ENCODE assay signal across 1 cellular context in genomic region chr17:67246398-67246647, GRCh38.
A peak's percentile ranks its signal among the peaks of the same experiment; 100 is the strongest.
TF ChIP-seq lines count a peak whose summit lies in the region.

No MANE protein-coding gene starts in this region.

TF ChIP-seq in HepG2, 621 proteins besides CTCF, POLR2A, EP300 and RAD21 (continued from another document and continues in another):
- no peak for TF ChIP-seq PRDM15 (CRISPR knock-in tag; IDR thresholded peaks at IDR 0.05)
- TF ChIP-seq PHF21A (CRISPR knock-in tag; IDR thresholded peaks at IDR 0.05) = no peak
- TF ChIP-seq TFE3 (CRISPR knock-in tag; IDR thresholded peaks at IDR 0.05) = no peak
- no peak for TF ChIP-seq ZNF275 (CRISPR knock-in tag; IDR thresholded peaks at IDR 0.05; ENCODE audit: borderline replicate concordance)
- TF ChIP-seq CREB3 (CRISPR knock-in tag; IDR thresholded peaks at IDR 0.05) = no peak
- no peak for TF ChIP-seq ATF4 (CRISPR knock-in tag; IDR thresholded peaks at IDR 0.05)
- TF ChIP-seq ZNF263 (CRISPR knock-in tag; IDR thresholded peaks at IDR 0.05) = no peak
- TF ChIP-seq ZXDC (CRISPR knock-in tag; IDR thresholded peaks at IDR 0.05) = no peak
- TF ChIP-seq HNRNPUL1 (IDR thresholded peaks at IDR 0.05; ENCODE audit: low read depth, low read length) = no peak
- no peak for TF ChIP-seq RORA (CRISPR knock-in tag; IDR thresholded peaks at IDR 0.05)
- TF ChIP-seq ELF4 (CRISPR knock-in tag; IDR thresholded peaks at IDR 0.05; ENCODE audit: borderline replicate concordance) = no peak
- TF ChIP-seq MBD4 (IDR thresholded peaks at IDR 0.05; ENCODE audit: borderline replicate concordance, low read length) = peak; percentile 63; the same call in 1 of the 2 replicates
- TF ChIP-seq ZNF576 (CRISPR knock-in tag; IDR thresholded peaks at IDR 0.05) = no peak
- no peak for TF ChIP-seq ARNT (IDR thresholded peaks at IDR 0.05)
- no peak for TF ChIP-seq TEAD3 (CRISPR knock-in tag; optimal IDR thresholded peaks at IDR 0.05; ENCODE audit: borderline replicate concordance)
- no peak for TF ChIP-seq CHD2 (IDR thresholded peaks at IDR 0.05; ENCODE audit: low read depth, low read length)
- TF ChIP-seq PRPF4 (IDR thresholded peaks at IDR 0.05; ENCODE audit: low read depth, low read length, poor library complexity, severe bottlenecking) = no peak
- TF ChIP-seq ZSCAN9 (CRISPR knock-in tag; IDR thresholded peaks at IDR 0.05; ENCODE audit: borderline replicate concordance) = no peak
- peak; percentile 16; the same call in 1 of the 2 replicates for TF ChIP-seq KDM2A (CRISPR knock-in tag; IDR thresholded peaks at IDR 0.05; ENCODE audit: borderline replicate concordance, low read depth)
- TF ChIP-seq ATM (IDR thresholded peaks at IDR 0.05; ENCODE audit: borderline replicate concordance) = no peak
- 0 out of 2 replicates have a peak, but pooled peaks have one; percentile 14 for TF ChIP-seq JUN (CRISPR knock-in tag; IDR thresholded peaks at IDR 0.05)
- TF ChIP-seq ARNT2 (CRISPR knock-in tag; IDR thresholded peaks at IDR 0.05; ENCODE audit: low read depth) = no peak
- no peak for TF ChIP-seq NFATC3 (CRISPR knock-in tag; IDR thresholded peaks at IDR 0.05)
- TF ChIP-seq ATF3 (CRISPR knock-in tag; IDR thresholded peaks at IDR 0.05) = no peak
- TF ChIP-seq THAP8 (CRISPR knock-in tag; IDR thresholded peaks at IDR 0.05; ENCODE audit: borderline replicate concordance) = no peak
- no peak for TF ChIP-seq ZBTB26 (CRISPR knock-in tag; IDR thresholded peaks at IDR 0.05; ENCODE audit: borderline replicate concordance)
- no peak for TF ChIP-seq ZC3H4 (CRISPR knock-in tag; IDR thresholded peaks at IDR 0.05; ENCODE audit: borderline replicate concordance)
- TF ChIP-seq AFF4 (CRISPR knock-in tag; IDR thresholded peaks at IDR 0.05) = no peak
- TF ChIP-seq ZBTB42 (CRISPR knock-in tag; IDR thresholded peaks at IDR 0.05) = no peak
- TF ChIP-seq ZBTB14 (CRISPR knock-in tag; IDR thresholded peaks at IDR 0.05) = no peak
- TF ChIP-seq BORCS8-MEF2B (CRISPR knock-in tag; IDR thresholded peaks at IDR 0.05) = 0 out of 2 replicates have a peak, but pooled peaks have one; percentile 2
- TF ChIP-seq NCOA2 (CRISPR knock-in tag; IDR thresholded peaks at IDR 0.05) = no peak
